Comparison of ENCODE assay signal across 8 cellular contexts in the genomic region with DNA sequence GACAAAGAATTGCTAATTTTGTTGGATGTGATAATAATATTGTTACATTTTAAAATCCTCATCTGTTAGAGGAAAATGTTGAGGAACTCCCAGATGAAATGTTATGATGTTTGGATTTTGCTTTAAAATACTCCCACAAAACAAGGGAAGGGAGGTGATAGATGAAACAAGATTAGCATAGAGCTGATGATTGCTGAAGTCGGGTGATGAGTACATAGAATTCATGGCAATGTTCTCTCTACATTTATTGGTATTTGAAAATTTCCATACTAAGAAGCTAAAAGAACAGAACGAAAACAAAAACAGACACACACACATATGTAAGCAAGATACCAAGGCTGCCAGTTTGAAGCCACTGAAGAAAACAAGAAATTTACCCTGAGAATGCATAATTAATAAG. TPM values are rescaled to one million over a fixed set of nuclear protein-coding genes. Genes with fewer than 3 reads are reported as not detected.
DNase-seq lines count a peak whose midpoint lies in the region; ATAC-seq and TF ChIP-seq lines count a peak whose summit lies in the region.

No MANE protein-coding gene starts in this region.

- DNase-seq in activated T-cell treated with anti-CD3 and anti-CD28 coated beads, Interleukin-2, amount 50 U/mL, for 72 hours = no peak
- DNase-seq in activated T-cell treated with anti-CD3 and anti-CD28 coated beads, Interleukin-2, amount 50 U/mL, for 1 hour = no peak
- DNase-seq in MCF 10A (ENCODE audit: unreplicated experiment) (peak; percentile 9), right lobe of liver (no peak), thyroid gland (no peak), omental fat pad (ENCODE audit: low spot score) (no peak), HEK293T (ENCODE audit: extremely low spot score) (no peak)
- DNase-seq in stimulated activated CD4-positive, alpha-beta T cell treated with anti-CD3 and anti-CD28 coated beads, Interleukin-1b, Interleukin-23, amount 100 ng/mL, for 48 hours = no peak

- H3K9me3 Mint-ChIP-seq in activated T-cell treated with anti-CD3 and anti-CD28 coated beads, Interleukin-2, amount 50 U/mL, for 72 hours = no peaks in the 10 kb centered on the region
- no peaks in the 10 kb centered on the region for H3K9me3 Mint-ChIP-seq in MCF 10A (ENCODE audit: unreplicated experiment)

- POLR2A ChIA-PET in MCF 10A (lab: Yijun Ruan, JAX) (interaction anchor here (0.6 to 3.7 kb wide), 17 partner anchors 9 to 586 kb away, joined by 3 to 35 read pairs (median 6); a partner anchor contains a TSS), HEK293T (lab: Yijun Ruan, JAX) (interaction anchor here (0.9 to 2.8 kb wide), 4 partner anchors 7 to 174 kb away, joined by 3 to 17 read pairs (median 4); a partner anchor contains a TSS)

- no TSS peak for BruUV-seq in MCF 10A (replicated peaks; lab: Mats Ljungman, UMichigan)

- no peaks in the 10 kb centered on the region for H3K9me3 ChIP-seq in right lobe of liver
- no peaks in the 10 kb centered on the region for H3K9me3 ChIP-seq in thyroid gland

- TF ChIP-seq POLR2A in right lobe of liver (IDR thresholded peaks at IDR 0.05) (no peak), thyroid gland (IDR thresholded peaks at IDR 0.05) (no peak)

- H3K27ac Mint-ChIP-seq in activated T-cell treated with anti-CD3 and anti-CD28 coated beads, Interleukin-2, amount 50 U/mL, for 72 hours = no peak overlapping the region
- peak overlapping the region; percentile 99 for H3K27ac Mint-ChIP-seq in MCF 10A (ENCODE audit: low read depth, unreplicated experiment)

- H3K36me3 ChIP-seq in right lobe of liver (no peaks in the 10 kb centered on the region), thyroid gland (no peaks in the 10 kb centered on the region)

- no peaks in the 10 kb centered on the region for H3K27me3 ChIP-seq in right lobe of liver
- no peaks in the 10 kb centered on the region for H3K27me3 ChIP-seq in thyroid gland

- ATAC-seq in activated T-cell treated with anti-CD3 and anti-CD28 coated beads, Interleukin-2, amount 50 U/mL, for 72 hours (replicated peaks in 1 of 2) = no peak
- ATAC-seq in right lobe of liver (no peak), omental fat pad (ENCODE audit: low FRiP score) (no peak)

- TF ChIP-seq CTCF in MCF 10A (IDR thresholded peaks at IDR 0.05; ENCODE audit: unreplicated experiment) (no peak), right lobe of liver (IDR thresholded peaks at IDR 0.05) (no peak), thyroid gland (IDR thresholded peaks at IDR 0.05) (no peak), omental fat pad (IDR thresholded peaks at IDR 0.05) (no peak)

- intact Hi-C loops in MCF 10A (cut with micrococcal nuclease) = loop anchor here (5.0 kb wide), 1 partner anchor 76 kb away; no protein-coding TSS in a partner anchor
- intact Hi-C loops in right lobe of liver (cut with DNase I) = loop anchor here in 1 of 2 donors (10.0 kb wide), 1 partner anchor 109 kb away; no protein-coding TSS in a partner anchor
- intact Hi-C loops in thyroid gland (cut with DNase I) = no loop called here

- H3K4me3 ChIP-seq in right lobe of liver = peak overlapping the region in 1 of 3 donors; percentile 65
- H3K4me3 ChIP-seq in thyroid gland (replicated peaks in 1 of 3) = no peak overlapping the region

- H3K27me3 Mint-ChIP-seq in activated T-cell treated with anti-CD3 and anti-CD28 coated beads, Interleukin-2, amount 50 U/mL, for 72 hours (ENCODE audit: low read depth) = peaks cover 16% of the 10 kb centered on the region
- no peaks in the 10 kb centered on the region for H3K27me3 Mint-ChIP-seq in MCF 10A (ENCODE audit: insufficient read depth, unreplicated experiment)

- CTCF ChIA-PET in MCF 10A (lab: Yijun Ruan, JAX) = interaction anchor here (0.5 to 5.0 kb wide), 9 partner anchors 25 to 270 kb away, joined by 3 to 28 read pairs (median 4); no protein-coding TSS in a partner anchor
- CTCF ChIA-PET in HEK293T (lab: Yijun Ruan, JAX) = interaction anchor here (0.6 to 1.0 kb wide), 4 partner anchors 13 to 269 kb away, joined by 3 to 4 read pairs (median 3); no protein-coding TSS in a partner anchor

- H3K4me1 ChIP-seq in right lobe of liver (peaks cover 0 to 6% (median 2%) of the 10 kb centered on the region in 4 donors), thyroid gland (peaks cover 0 to 5% of the 10 kb centered on the region in 2 donors)

- peak overlapping the region; percentile 86 to 98 for H3K4me3 Mint-ChIP-seq in activated T-cell treated with anti-CD3 and anti-CD28 coated beads, Interleukin-2, amount 50 U/mL, for 72 hours
- H3K4me3 Mint-ChIP-seq in MCF 10A (ENCODE audit: unreplicated experiment) = peak overlapping the region; percentile 89

- peaks cover 11 to 12% of the 10 kb centered on the region in 2 donors for H3K36me3 Mint-ChIP-seq in activated T-cell treated with anti-CD3 and anti-CD28 coated beads, Interleukin-2, amount 50 U/mL, for 72 hours (ENCODE audit: insufficient read depth in 2 of 2)
- peaks cover 20% of the 10 kb centered on the region for H3K36me3 Mint-ChIP-seq in MCF 10A (ENCODE audit: insufficient read depth, unreplicated experiment)

- 65% methylated on average over 2 of the region's 2 CpGs for WGBS in right lobe of liver (ENCODE audit: insufficient coverage, low coverage, low lambda C conversion rate, missing lambda C conversion rate)
- WGBS in thyroid gland, 2 donors = 62 to 64% methylated on average over 2 of the region's 2 CpGs

- peaks cover 76% of the 10 kb centered on the region for H3K4me1 Mint-ChIP-seq in activated T-cell treated with anti-CD3 and anti-CD28 coated beads, Interleukin-2, amount 50 U/mL, for 72 hours (ENCODE audit: low read depth)
- H3K4me1 Mint-ChIP-seq in MCF 10A (ENCODE audit: insufficient read depth, unreplicated experiment) = peaks cover 33% of the 10 kb centered on the region

- peak overlapping the region in 2 of 3 donors; percentile 74 to 89 for H3K27ac ChIP-seq in right lobe of liver
- peak overlapping the region; percentile 89 to 99 (median 97) for H3K27ac ChIP-seq in thyroid gland

TF ChIP-seq in HEK293T, 16 proteins besides CTCF, POLR2A, EP300 and RAD21:
- TF ChIP-seq ELF4 (IDR thresholded peaks at IDR 0.05) (no peak), ARNT (IDR thresholded peaks at IDR 0.05) (no peak)

RNA-seq across cellular contexts. Expression of a gene that starts 1.6 kb away (rescaled TPM):
- total RNA-seq in activated T-cell treated with anti-CD3 and anti-CD28 coated beads, Interleukin-2, amount 50 U/mL, for 72 hours = 10 to 100 TPM; 17.5 to 21.4 TPM
- total RNA-seq in MCF 10A (2022) = 5.3 and 5.9 TPM in 2 replicates
- 10 to 100 TPM in 3 of 6 experiments, 1 to 10 TPM in 3; 4.8 to 23.1 (median 9.2) TPM for total RNA-seq in right lobe of liver
- total RNA-seq in thyroid gland = 10 to 100 TPM; 20.9 to 24.7 (median 24.6) TPM
- total RNA-seq in omental fat pad = 10 to 100 TPM in 3 of 4 donors, 1 to 10 TPM in 1; 7.9 to 22.1 (median 19.1) TPM
